In genomic region chr14:56703947-56704346, GRCh38 we compare ENCODE assay signal across 15 cellular contexts.
DNase-seq lines count a peak whose midpoint lies in the region; TF ChIP-seq lines count a peak whose summit lies in the region.
"Had no signal": no experiment of that assay in that cellular context is flagged by ENCODE, and none has a peak within 500 bp of the region (broad histone marks: within the 10 kb centered on the region; RNA-seq: fewer than 3 reads in every experiment).

No MANE protein-coding gene starts in this region.

- DNase-seq in NCI-H2029 treated with DMSO at 0.1 percent for 48 hours (lab: John Stamatoyannopoulos, UW), result peak; percentile 46
- DNase-seq in NCI-H2029 (lab: John Stamatoyannopoulos, UW), result no peak
- DNase-seq in NCI-H526 (lab: John Stamatoyannopoulos, UW), result peak; percentile 62 to 83
- peak; percentile 48 for DNase-seq in chondrocyte (ENCODE audit: low spot score)
- DNase-seq in putamen (ENCODE audit: low spot score), result peak; percentile 39
- no peak for DNase-seq in activated T-cell treated with anti-CD3 and anti-CD28 coated beads for 4 hours
- DNase-seq in stimulated activated CD4-positive, alpha-beta T cell treated with anti-CD3 and anti-CD28 coated beads, Interleukin-15, amount 100 ng/mL, for 24 hours, result no peak
- DNase-seq in central memory CD4-positive, alpha-beta T cell, result no peak
- DNase-seq: 8988T; CD4-positive, alpha-beta memory T cell; DMS153; HCEC 1CT; IMR-90; NCI-H1930 had no signal

- H3K27me3 Mint-ChIP-seq in chondrocyte (ENCODE audit: low read depth), result peaks cover 22% of the 10 kb centered on the region

- H3K27ac Mint-ChIP-seq in chondrocyte (ENCODE audit: unreplicated experiment), result no peak overlapping the region
- H3K27ac Mint-ChIP-seq: CD4-positive, alpha-beta memory T cell; T-helper 1 cell treated with Interleukin-12 subunit alpha and Interleukin-12 subunit beta and Interleukin-4 antibody, amounts not matched to agents 30 μg/mL and 1 μg/mL, for 36 hours had no signal

- H3K4me1 Mint-ChIP-seq in chondrocyte (ENCODE audit: low read depth), result no peaks in the 10 kb centered on the region
- H3K4me1 Mint-ChIP-seq: CD4-positive, alpha-beta memory T cell had no signal

- H3K4me3 Mint-ChIP-seq in chondrocyte (ENCODE audit: unreplicated experiment), result no peak overlapping the region
- H3K4me3 Mint-ChIP-seq: CD4-positive, alpha-beta memory T cell; T-helper 1 cell treated with Interleukin-12 subunit alpha and Interleukin-12 subunit beta and Interleukin-4 antibody, amounts not matched to agents 30 μg/mL and 1 μg/mL, for 36 hours had no signal

- no peaks in the 10 kb centered on the region for H3K36me3 Mint-ChIP-seq in chondrocyte (ENCODE audit: low read depth)
- H3K36me3 Mint-ChIP-seq: CD4-positive, alpha-beta memory T cell had no signal

- TF ChIP-seq CTCF in chondrocyte (IDR thresholded peaks at IDR 0.05), result no peak

- H3K9me3 Mint-ChIP-seq in chondrocyte (ENCODE audit: low read depth), result no peaks in the 10 kb centered on the region
- H3K9me3 Mint-ChIP-seq: T-helper 1 cell treated with Interleukin-12 subunit alpha and Interleukin-12 subunit beta and Interleukin-4 antibody, amounts not matched to agents 30 μg/mL and 1 μg/mL, for 36 hours had no signal

Comparison
In these comparisons a context has a peak if more than half of its experiments do, and no peak if none do; other contexts are left out.
1. DNase-seq: peak in NCI-H2029 treated with DMSO at 0.1 percent for 48 hours (single experiment), NCI-H526 (2 of 2), chondrocyte (single experiment) and putamen (single experiment); none in NCI-H2029 (single experiment), activated T-cell treated with anti-CD3 and anti-CD28 coated beads for 4 hours (single experiment), stimulated activated CD4-positive, alpha-beta T cell treated with anti-CD3 and anti-CD28 coated beads, Interleukin-15, amount 100 ng/mL, for 24 hours (single experiment) and central memory CD4-positive, alpha-beta T cell (single experiment).